Comparison of ENCODE assay signal across 19 cellular contexts in genomic region chr16:72295914-72296313, GRCh38.
DNase-seq lines count a peak whose midpoint lies in the region; ATAC-seq, FAIRE-seq and TF ChIP-seq lines count a peak whose summit lies in the region.
"Had no signal": no experiment of that assay in that cellular context is flagged by ENCODE, and none has a peak within 500 bp of the region (broad histone marks: within the 10 kb centered on the region; RNA-seq: fewer than 3 reads in every experiment).

No MANE protein-coding gene starts in this region.

- H3K4me3 ChIP-seq in HepG2 (replicated peaks in 1 of 3; ENCODE audit: insufficient read depth in 1 of 3, low read depth in 2 of 3, low read length in 3 of 3) = no peak overlapping the region
- no peak overlapping the region for H3K4me3 ChIP-seq in right lobe of liver
- H3K4me3 ChIP-seq in K562 = no peak overlapping the region
- H3K4me3 ChIP-seq in neural progenitor cell = no peak overlapping the region
- no peak overlapping the region for H3K4me3 ChIP-seq in left ventricle myocardium inferior
- H3K4me3 ChIP-seq: GM23338 had no signal

- TF ChIP-seq CTCF in HepG2 (CRISPR knock-in tag; IDR thresholded peaks at IDR 0.05) = no peak
- no peak for TF ChIP-seq CTCF in right lobe of liver (IDR thresholded peaks at IDR 0.05)
- no peak for TF ChIP-seq CTCF in K562 (IDR thresholded peaks at IDR 0.05 in 2 of 3, conservative IDR thresholded peaks at IDR 0.05 in 1 of 3; ENCODE audit: insufficient read depth in 2 of 3, low read depth in 1 of 3, low read length in 3 of 3)
- no peak for TF ChIP-seq CTCF in neural progenitor cell (IDR thresholded peaks at IDR 0.05)
- TF ChIP-seq CTCF in left ventricle myocardium inferior (IDR thresholded peaks at IDR 0.05; ENCODE audit: borderline replicate concordance) = no peak

- POLR2A ChIA-PET in HepG2 (lab: Yijun Ruan, JAX) (no interaction called here), K562 (lab: Yijun Ruan, JAX) (interaction anchor here (1.0 to 1.4 kb wide), 2 partner anchors 17 to 47 kb away, joined by 3 to 4 read pairs; no protein-coding TSS in a partner anchor)

- no peaks in the 10 kb centered on the region for H3K9me3 ChIP-seq in HepG2 (ENCODE audit: low read length)
- H3K9me3 ChIP-seq in right lobe of liver = no peaks in the 10 kb centered on the region
- H3K9me3 ChIP-seq in K562 (replicated peaks; ENCODE audit: control insufficient read depth, insufficient read depth, low read depth, low read length) = no peaks in the 10 kb centered on the region
- no peaks in the 10 kb centered on the region for H3K9me3 ChIP-seq in neural progenitor cell (ENCODE audit: low read depth)
- no peaks in the 10 kb centered on the region for H3K9me3 ChIP-seq in left ventricle myocardium inferior (replicated peaks)

- BruUV-seq in HepG2 (replicated peaks; lab: Mats Ljungman, UMichigan) (no TSS peak), K562 (replicated peaks; lab: Mats Ljungman, UMichigan) (no TSS peak)

- H3K79me2 ChIP-seq in HepG2 (ENCODE audit: insufficient read depth, low read length) = no peaks in the 10 kb centered on the region
- H3K79me2 ChIP-seq in K562 (ENCODE audit: control insufficient read depth, insufficient read depth, low read length) = no peaks in the 10 kb centered on the region
- no peaks in the 10 kb centered on the region for H3K79me2 ChIP-seq in neural progenitor cell (ENCODE audit: low read depth)

- no peak for ATAC-seq in HepG2
- no peak for ATAC-seq in right lobe of liver
- ATAC-seq in K562 = no peak
- ATAC-seq in effector memory CD8-positive, alpha-beta T cell (replicated peaks) = no peak
- ATAC-seq: GM23338 had no signal

- TF ChIP-seq EP300 in HepG2 (IDR thresholded peaks at IDR 0.05; ENCODE audit: low read depth in 2 of 2, low read length in 2 of 2) (no peak), HepG2 (CRISPR knock-in tag; IDR thresholded peaks at IDR 0.05; ENCODE audit: borderline replicate concordance) (no peak), K562 (IDR thresholded peaks at IDR 0.05; ENCODE audit: low read length) (no peak)

- no peak overlapping the region for H3K9ac ChIP-seq in HepG2 (ENCODE audit: insufficient read depth, low read depth, low read length)
- no peak overlapping the region for H3K9ac ChIP-seq in K562 (ENCODE audit: insufficient read depth in 1 of 2, low read depth in 2 of 2, low read length in 2 of 2)
- H3K9ac ChIP-seq in neural progenitor cell = no peak overlapping the region

- DNase-seq in HepG2 (ENCODE audit: low spot score) (no peak), right lobe of liver (no peak), K562 (ENCODE audit: extremely low read depth in 1 of 4, low spot score in 3 of 4) (no peak), neural progenitor cell (ENCODE audit: low spot score) (no peak), H54 (ENCODE audit: insufficient read length, low spot score) (no peak), left ventricle myocardium inferior (no peak)
- no peak for DNase-seq in effector memory CD8-positive, alpha-beta T cell
- DNase-seq: 8988T; C1 segment of cervical spinal cord; Calu3; CD4-positive, alpha-beta memory T cell; COR-L47; DMS53; DMS79 treated with DMSO at 0.1 percent for 48 hours; GF-D8; H7; HCEC 1CT had no signal

- H3K4me1 ChIP-seq in HepG2 (ENCODE audit: insufficient read depth, low read length) = peaks cover 37% of the 10 kb centered on the region
- H3K4me1 ChIP-seq in right lobe of liver = no peaks in the 10 kb centered on the region
- no peaks in the 10 kb centered on the region for H3K4me1 ChIP-seq in K562 (replicated peaks in 1 of 2; ENCODE audit: control insufficient read depth in 2 of 2, insufficient read depth in 2 of 2, low read length in 2 of 2)
- H3K4me1 ChIP-seq in neural progenitor cell = no peaks in the 10 kb centered on the region
- H3K4me1 ChIP-seq in left ventricle myocardium inferior = no peaks in the 10 kb centered on the region

- H3K27me3 ChIP-seq in HepG2 (ENCODE audit: control insufficient read depth in 1 of 2, insufficient read depth in 2 of 2, low read length in 2 of 2) (no peaks in the 10 kb centered on the region), right lobe of liver (no peaks in the 10 kb centered on the region), K562 (ENCODE audit: control insufficient read depth in 2 of 2, insufficient read depth in 2 of 2, low read length in 2 of 2) (no peaks in the 10 kb centered on the region), neural progenitor cell (no peaks in the 10 kb centered on the region), left ventricle myocardium inferior (ENCODE audit: low read depth) (no peaks in the 10 kb centered on the region)

- no peaks in the 10 kb centered on the region for H3K9me1 ChIP-seq in K562 (ENCODE audit: control insufficient read depth, insufficient read depth, low read length)

- TF ChIP-seq POLR2A in HepG2 (IDR thresholded peaks at IDR 0.05; ENCODE audit: insufficient read depth in 1 of 2, low read depth in 2 of 2, low read length in 2 of 2) (no peak), right lobe of liver (IDR thresholded peaks at IDR 0.05) (no peak), K562 (conservative IDR thresholded peaks at IDR 0.05) (no peak), H54 (IDR thresholded peaks at IDR 0.05; ENCODE audit: low read depth, low read length) (no peak)

- H3K9me3 Mint-ChIP-seq in neural progenitor cell = no peaks in the 10 kb centered on the region
- no peaks in the 10 kb centered on the region for H3K9me3 Mint-ChIP-seq in effector memory CD8-positive, alpha-beta T cell
- H3K9me3 Mint-ChIP-seq: CD4-positive, alpha-beta memory T cell; GM23338 had no signal

- H3K36me3 ChIP-seq in HepG2 (replicated peaks in 1 of 2; ENCODE audit: control insufficient read depth in 1 of 2, insufficient read depth in 2 of 2, low read length in 2 of 2) = peaks cover 0 to 2% of the 10 kb centered on the region in 2 experiments; a peak in 2 of 5 replicates
- H3K36me3 ChIP-seq in right lobe of liver = no peaks in the 10 kb centered on the region
- H3K36me3 ChIP-seq in K562 (ENCODE audit: control insufficient read depth, insufficient read depth, low read length) = no peaks in the 10 kb centered on the region
- no peaks in the 10 kb centered on the region for H3K36me3 ChIP-seq in neural progenitor cell
- no peaks in the 10 kb centered on the region for H3K36me3 ChIP-seq in left ventricle myocardium inferior

- no peak overlapping the region for H3K4me3 Mint-ChIP-seq in neural progenitor cell
- no peak overlapping the region for H3K4me3 Mint-ChIP-seq in effector memory CD8-positive, alpha-beta T cell
- H3K4me3 Mint-ChIP-seq: CD4-positive, alpha-beta memory T cell; GM23338 had no signal

- H4K20me1 ChIP-seq in HepG2 (ENCODE audit: insufficient read depth, low read length) (no peaks in the 10 kb centered on the region), K562 (replicated peaks; ENCODE audit: control insufficient read depth, insufficient read depth, low read length) (no peaks in the 10 kb centered on the region), neural progenitor cell (ENCODE audit: low read depth) (no peaks in the 10 kb centered on the region)

- in situ Hi-C loops in HepG2 (cut with HindIII; ENCODE audit: extremely low pct_ligation_motif_present, low pct_unique_long_range_greater_than_20kb) (no loop called here), K562 (cut with MboI) (no loop called here)

- H3K27me3 Mint-ChIP-seq in neural progenitor cell (ENCODE audit: insufficient read depth, low read depth) = no peaks in the 10 kb centered on the region
- no peaks in the 10 kb centered on the region for H3K27me3 Mint-ChIP-seq in effector memory CD8-positive, alpha-beta T cell
- H3K27me3 Mint-ChIP-seq: CD4-positive, alpha-beta memory T cell had no signal

- no peak overlapping the region for H3K4me2 ChIP-seq in HepG2 (ENCODE audit: low read depth, low read length)
- no peak overlapping the region for H3K4me2 ChIP-seq in K562 (ENCODE audit: insufficient read depth, low read length)
- H3K4me2 ChIP-seq in neural progenitor cell = no peak overlapping the region
- H3K4me2 ChIP-seq: GM23338 had no signal

- peak overlapping the region; percentile 1 for H3K27ac Mint-ChIP-seq in neural progenitor cell
- no peak overlapping the region for H3K27ac Mint-ChIP-seq in effector memory CD8-positive, alpha-beta T cell
- H3K27ac Mint-ChIP-seq: CD4-positive, alpha-beta memory T cell; GM23338 had no signal

- H2AFZ ChIP-seq in HepG2 (ENCODE audit: low read length) (no peak overlapping the region), K562 (ENCODE audit: low read depth, low read length) (no peak overlapping the region), neural progenitor cell (replicated peaks) (no peak overlapping the region)
- H2AFZ ChIP-seq: GM23338 had no signal

- peaks cover 7% of the 10 kb centered on the region for H3K4me1 Mint-ChIP-seq in neural progenitor cell
- no peaks in the 10 kb centered on the region for H3K4me1 Mint-ChIP-seq in effector memory CD8-positive, alpha-beta T cell (ENCODE audit: low read depth in 2 of 2)
- H3K4me1 Mint-ChIP-seq: CD4-positive, alpha-beta memory T cell; GM23338 had no signal

- FAIRE-seq in HepG2 (lab: Jason Lieb, UNC) (no peak), K562 (lab: Jason Lieb, UNC) (no peak), H54 (lab: Jason Lieb, UNC) (no peak)
- FAIRE-seq: GM12891 had no signal

- H3F3A ChIP-seq in neural progenitor cell (ENCODE audit: low read depth) = no peaks in the 10 kb centered on the region

- no peak overlapping the region for H3K27ac ChIP-seq in HepG2 (ENCODE audit: extremely low read length, insufficient read depth, low read length)
- H3K27ac ChIP-seq in right lobe of liver = no peak overlapping the region
- H3K27ac ChIP-seq in K562 (ENCODE audit: extremely low read depth, low read depth, low read length) = no peak overlapping the region
- no peak overlapping the region for H3K27ac ChIP-seq in neural progenitor cell
- no peak overlapping the region for H3K27ac ChIP-seq in left ventricle myocardium inferior (replicated peaks)

- CTCF ChIA-PET in HepG2 (lab: Yijun Ruan, JAX; ENCODE audit: low intra/inter-chr PET ratio, low total read pairs) (no interaction called here), K562 (lab: Yijun Ruan, JAX; ENCODE audit: low intra/inter-chr PET ratio) (no interaction called here)

- intact Hi-C loops in HepG2 (cut with micrococcal nuclease; ENCODE audit: unreplicated experiment) = no loop called here
- intact Hi-C loops in right lobe of liver (cut with DNase I) = no loop called here
- intact Hi-C loops in K562 (cut with micrococcal nuclease) = no loop called here
- intact Hi-C loops in left ventricle myocardium inferior (cut with micrococcal nuclease) = no loop called here

- H3K36me3 Mint-ChIP-seq in neural progenitor cell = peaks cover 2% of the 10 kb centered on the region
- H3K36me3 Mint-ChIP-seq in effector memory CD8-positive, alpha-beta T cell (ENCODE audit: insufficient read depth) = no peaks in the 10 kb centered on the region
- H3K36me3 Mint-ChIP-seq: CD4-positive, alpha-beta memory T cell had no signal

- no peak for TF ChIP-seq RAD21 in HepG2 (CRISPR knock-in tag; IDR thresholded peaks at IDR 0.05)
- no peak for TF ChIP-seq RAD21 in K562 (CRISPR knock-in tag; conservative IDR thresholded peaks at IDR 0.05 in 1 of 2, IDR thresholded peaks at IDR 0.05 in 1 of 2)

TF ChIP-seq in HepG2, 621 proteins besides CTCF, POLR2A, EP300 and RAD21 (continues in another document):
- TF ChIP-seq SKI (IDR thresholded peaks at IDR 0.05; ENCODE audit: partially characterized antibody) (no peak), MAFF (IDR thresholded peaks at IDR 0.05; ENCODE audit: low read depth, low read length) (peak; percentile 83)

TF ChIP-seq in K562, 482 proteins besides CTCF, POLR2A, EP300 and RAD21 (continues in another document):
- TF ChIP-seq FOXK2 (conservative IDR thresholded peaks at IDR 0.05 in 1 of 2, IDR thresholded peaks at IDR 0.05 in 1 of 2; ENCODE audit: low read depth in 2 of 2) = no peak

Comparison
In these comparisons a context has a peak if more than half of its experiments do, and no peak if none do; other contexts are left out.
1. Of the 241 proteins assayed by ChIP-seq in both HepG2 and K562: peak only in HepG2: MAFK; only in K562: none; in both: MAFF; in neither: 239.